ENCODE assay signal across 15 cellular contexts in the genomic region with DNA sequence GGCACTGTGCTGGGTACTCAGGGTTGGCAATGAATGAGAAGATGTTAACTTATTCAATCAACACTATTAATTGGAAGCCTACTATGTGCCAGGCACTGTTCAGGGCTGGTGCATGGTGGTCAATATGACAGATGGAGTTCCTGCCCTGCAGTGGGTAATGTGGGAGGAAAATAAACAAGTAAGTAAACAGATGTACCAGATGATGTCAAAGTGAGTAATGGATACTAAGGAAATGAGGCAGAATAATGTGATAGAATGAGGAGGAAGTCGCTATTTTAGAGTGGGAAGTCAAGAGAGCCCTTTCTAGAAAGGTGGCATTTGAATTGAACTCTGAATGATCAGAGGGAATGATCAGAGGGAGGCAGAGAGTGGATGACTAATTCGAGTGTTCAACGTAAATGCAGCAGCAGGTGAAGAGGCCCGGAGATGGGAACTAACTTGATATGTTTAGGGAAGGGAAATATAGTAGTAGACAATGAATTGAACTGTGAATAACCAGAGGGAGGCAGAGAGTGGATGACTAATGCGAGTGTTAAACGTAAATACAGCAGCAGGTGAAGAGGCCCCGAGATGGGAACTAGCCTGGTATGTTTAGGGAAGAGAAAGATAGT.
"Had no signal": no experiment of that assay in that cellular context is flagged by ENCODE, and none has a peak within 500 bp of the region (broad histone marks: within the 10 kb centered on the region; RNA-seq: fewer than 3 reads in every experiment).

No MANE protein-coding gene starts in this region.

- H3K36me3 ChIP-seq: lower lobe of right lung, tibial artery, vagina had no signal

- H3K27me3 Mint-ChIP-seq: brain had no signal

- H3K4me1 ChIP-seq: lower lobe of right lung, parathyroid adenoma, tibial artery, vagina had no signal

- H3K4me1 Mint-ChIP-seq: brain, naive B cell had no signal

- H3K4me3 ChIP-seq: lower lobe of right lung, tibial artery, vagina had no signal

- H3K27ac Mint-ChIP-seq: brain, naive B cell had no signal

- H3K9me3 ChIP-seq: lower lobe of right lung, vagina had no signal

- DNase-seq: activated CD4-positive, CD25-positive, alpha-beta regulatory T cell treated with anti-CD3 and anti-CD28 coated beads, Interleukin-2, amount 50 U/mL, for 72 hours; activated gamma-delta T cell treated with Interleukin-2 at 50 U/mL for 16 hours; amygdala; dermis blood vessel endothelial cell; erythroblast; hypothalamus; lower lobe of right lung; midbrain; naive B cell; stimulated activated CD4-positive, alpha-beta T cell treated with anti-CD3 and anti-CD28 coated beads, Interleukin-4, amount 100 ng/mL, for 1 hour; T-helper 9 cell; tibial artery had no signal

- H3K36me3 Mint-ChIP-seq: brain, naive B cell had no signal

- H3K4me3 Mint-ChIP-seq: brain had no signal

- ATAC-seq: lower lobe of right lung had no signal

- H3K27ac ChIP-seq: lower lobe of right lung, parathyroid adenoma, tibial artery, vagina had no signal
